15 cellular contexts compared by ENCODE assay signal in the genomic region with DNA sequence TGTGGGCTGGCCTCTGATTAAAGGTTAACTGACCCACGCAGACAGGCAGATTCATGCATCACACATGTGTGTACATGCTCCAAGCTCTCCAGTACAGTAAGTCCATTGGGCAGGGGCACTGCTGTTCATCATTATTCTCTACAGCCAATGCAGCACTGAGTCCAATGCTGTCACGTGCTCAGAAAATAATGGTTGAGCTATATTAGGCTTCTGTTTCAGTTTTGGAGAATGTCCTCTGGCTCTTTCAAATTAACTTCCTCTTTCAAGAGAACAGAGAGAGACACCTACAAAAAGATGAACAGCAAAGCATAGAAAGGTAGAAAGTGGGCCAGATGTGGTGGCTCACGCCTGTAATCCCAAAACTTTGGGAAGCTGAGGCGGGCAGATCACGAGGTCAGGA.
A peak's percentile ranks its signal among the peaks of the same experiment; 100 is the strongest.
DNase-seq lines count a peak whose midpoint lies in the region; ATAC-seq and TF ChIP-seq lines count a peak whose summit lies in the region.
"Had no signal": no experiment of that assay in that cellular context is flagged by ENCODE, and none has a peak within 500 bp of the region (broad histone marks: within the 10 kb centered on the region; RNA-seq: fewer than 3 reads in every experiment).

No MANE protein-coding gene starts in this region.

- POLR2A ChIA-PET in CD4-positive, alpha-beta T cell (lab: Charles Lee), result no interaction called here

- no peaks in the 10 kb centered on the region for H3K36me3 ChIP-seq in DOHH2 (ENCODE audit: control insufficient read depth, low read length)
- H3K36me3 ChIP-seq: thoracic aorta had no signal

- H3K4me1 ChIP-seq in DOHH2 (ENCODE audit: control insufficient read depth, low read length), result peaks cover 17% of the 10 kb centered on the region

- H3K4me2 ChIP-seq in DOHH2 (ENCODE audit: low read length), result peak overlapping the region; percentile 46

- intact Hi-C loops in CD4-positive, alpha-beta T cell (cut with DNase I, micrococcal nuclease), result no loop called here

- no peaks in the 10 kb centered on the region for H3K9me3 ChIP-seq in DOHH2 (ENCODE audit: control insufficient read depth, insufficient read depth, low read length)
- no peaks in the 10 kb centered on the region for H3K9me3 ChIP-seq in CD4-positive, alpha-beta T cell (ENCODE audit: control insufficient read depth, low read length)
- H3K9me3 ChIP-seq: thoracic aorta had no signal

- 0 out of 2 replicates have a peak overlapping the region, but pooled peaks have one; percentile 25 for H3K4me3 ChIP-seq in DOHH2 (ENCODE audit: low read length)
- H3K4me3 ChIP-seq: thoracic aorta had no signal

- no peak overlapping the region for H3K4me3 Mint-ChIP-seq in type B pancreatic cell
- H3K4me3 Mint-ChIP-seq in CD4-positive, alpha-beta T cell, result no peak overlapping the region

- H3K79me2 ChIP-seq in DOHH2 (ENCODE audit: control insufficient read depth, low read length), result no peaks in the 10 kb centered on the region

- TF ChIP-seq CTCF in DOHH2 (IDR thresholded peaks at IDR 0.05; ENCODE audit: low read depth, low read length, poor library complexity, severe bottlenecking) (no peak), type B pancreatic cell (conservative IDR thresholded peaks at IDR 0.05) (no peak)
- TF ChIP-seq CTCF in CD4-positive, alpha-beta T cell (IDR thresholded peaks at IDR 0.05), result no peak

- DNase-seq in EL (no peak), UCSD-AML1 (lab: John Stamatoyannopoulos, UW; ENCODE audit: unreplicated experiment) (no peak), type B pancreatic cell (ENCODE audit: extremely low spot score, unreplicated experiment) (no peak)
- no peak for DNase-seq in CD4-positive, alpha-beta T cell
- DNase-seq: 8988T; activated CD4-positive, alpha-beta T cell treated with anti-CD3 and anti-CD28 coated beads for 48 hours; activated T-cell treated with anti-CD3 and anti-CD28 coated beads, Interleukin-2, amount 50 U/mL, for 1 hour; GF-D8; NCI-H1436 treated with DMSO at 0.1 percent for 48 hours; NCI-H524 treated with DMSO at 0.1 percent for 48 hours had no signal

- H3K27me3 Mint-ChIP-seq in type B pancreatic cell, result no peaks in the 10 kb centered on the region
- H3K27me3 Mint-ChIP-seq in CD4-positive, alpha-beta T cell, result no peaks in the 10 kb centered on the region

- H3K27me3 ChIP-seq in DOHH2 (ENCODE audit: control insufficient read depth, low read length), result no peaks in the 10 kb centered on the region
- H3K27me3 ChIP-seq in CD4-positive, alpha-beta T cell (ENCODE audit: control insufficient read depth, insufficient read depth, low read length), result no peaks in the 10 kb centered on the region

- no peaks in the 10 kb centered on the region for H3K9me3 Mint-ChIP-seq in type B pancreatic cell
- H3K9me3 Mint-ChIP-seq in CD4-positive, alpha-beta T cell, result no peaks in the 10 kb centered on the region

- no peak overlapping the region for H3K27ac Mint-ChIP-seq in type B pancreatic cell
- no peak overlapping the region for H3K27ac Mint-ChIP-seq in CD4-positive, alpha-beta T cell

- CTCF ChIA-PET in CD4-positive, alpha-beta T cell (lab: Charles Lee), result no interaction called here

- H4K20me1 ChIP-seq in DOHH2 (ENCODE audit: control insufficient read depth, insufficient read depth, low read depth, low read length), result no peaks in the 10 kb centered on the region

- H3K4me1 Mint-ChIP-seq in type B pancreatic cell (ENCODE audit: unreplicated experiment), result no peaks in the 10 kb centered on the region
- H3K4me1 Mint-ChIP-seq in CD4-positive, alpha-beta T cell (ENCODE audit: low read depth), result no peaks in the 10 kb centered on the region

- ATAC-seq in GM19328 (IDR thresholded peaks at IDR 0.05; ENCODE audit: unreplicated experiment) (peak; percentile 57), HG02623 (IDR thresholded peaks at IDR 0.05; ENCODE audit: unreplicated experiment) (peak; percentile 63), HG03432 (IDR thresholded peaks at IDR 0.05; ENCODE audit: unreplicated experiment) (peak; percentile 78)
- no peak for ATAC-seq in CD4-positive, alpha-beta T cell (ENCODE audit: poor library complexity)

- no peaks in the 10 kb centered on the region for H3K9me2 ChIP-seq in DOHH2 (replicated peaks; ENCODE audit: control insufficient read depth, low read length)

- H3K27ac ChIP-seq in DOHH2 (ENCODE audit: low read depth, low read length), result no peak overlapping the region
- no peak overlapping the region for H3K27ac ChIP-seq in CD4-positive, alpha-beta T cell (ENCODE audit: low read depth, low read length)
- H3K27ac ChIP-seq: thoracic aorta had no signal

- H3K36me3 Mint-ChIP-seq in type B pancreatic cell, result no peaks in the 10 kb centered on the region
- no peaks in the 10 kb centered on the region for H3K36me3 Mint-ChIP-seq in CD4-positive, alpha-beta T cell (ENCODE audit: low read depth)

- H3F3A ChIP-seq in DOHH2 (ENCODE audit: control insufficient read depth, insufficient read depth), result no peaks in the 10 kb centered on the region
